Comparison of ENCODE assay signal across 10 cellular contexts in the genomic region with DNA sequence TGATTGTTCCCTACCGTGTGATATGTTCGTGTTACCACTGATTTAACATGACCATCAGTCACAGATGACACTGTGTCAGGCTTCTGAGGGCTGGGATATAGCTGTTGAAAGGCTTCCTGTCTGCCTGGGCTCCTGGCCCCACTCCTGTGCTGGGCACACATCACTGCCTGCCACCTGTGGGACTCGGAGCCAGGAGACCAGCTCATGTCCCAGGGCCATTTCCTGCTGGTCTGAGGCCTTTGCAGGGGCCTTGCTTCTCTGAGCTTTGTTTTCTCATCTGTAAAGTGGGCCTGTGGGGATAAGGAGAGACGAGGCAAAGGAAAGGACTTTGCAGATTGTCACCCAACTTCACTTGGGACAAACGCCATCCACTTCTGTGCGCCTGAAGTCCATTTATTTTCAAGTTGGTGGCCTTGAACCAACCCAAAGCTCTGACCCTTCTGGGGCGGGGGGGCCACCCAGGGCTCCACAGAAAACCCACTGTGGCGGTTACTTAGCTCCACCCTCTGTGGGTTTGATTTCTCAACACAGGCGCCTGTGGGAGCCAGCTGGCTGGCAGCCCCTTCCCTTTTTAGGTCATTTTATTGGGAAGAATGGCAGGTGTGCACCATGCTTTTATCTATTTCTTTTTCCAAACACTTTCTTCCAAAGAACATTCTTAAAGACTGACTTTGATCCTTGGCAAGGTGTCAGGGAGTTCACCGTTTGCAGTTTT. TPM values are rescaled to one million over a fixed set of nuclear protein-coding genes. Genes with fewer than 3 reads are reported as not detected.
DNase-seq lines count a peak whose midpoint lies in the region; ATAC-seq and TF ChIP-seq lines count a peak whose summit lies in the region.
"Had no signal": no experiment of that assay in that cellular context is flagged by ENCODE, and none has a peak within 500 bp of the region (broad histone marks: within the 10 kb centered on the region; RNA-seq: fewer than 3 reads in every experiment).

No MANE protein-coding gene starts in this region.

- CTCF ChIA-PET in activated CD8-positive, alpha-beta T cell treated with anti-CD3 and anti-CD28 coated beads, Interleukin-2, amount 10 ng/mL, durations not matched to agents 7 days and 5 days (lab: Charles Lee), result interaction anchor here (0.6 to 3.9 kb wide), 5 partner anchors 8 to 1106 kb away, joined by 3 to 16 read pairs (median 5); no protein-coding TSS in a partner anchor
- CTCF ChIA-PET in activated CD8-positive, alpha-beta T cell treated with anti-CD3 and anti-CD28 coated beads for 36 hours (lab: Charles Lee), result interaction anchor here (0.7 to 1.5 kb wide), 5 partner anchors 8 to 149 kb away, joined by 3 to 5 read pairs (median 3); no protein-coding TSS in a partner anchor

- intact Hi-C loops in activated CD8-positive, alpha-beta T cell treated with anti-CD3 and anti-CD28 coated beads for 36 hours (cut with micrococcal nuclease), result no loop called here
- intact Hi-C loops in heart left ventricle (cut with DNase I), result loop anchor here in 1 of 10 donors (10.0 kb wide), 1 partner anchor 112 kb away; no protein-coding TSS in a partner anchor

- H3K36me3 ChIP-seq in heart left ventricle, result peaks cover 0 to 18% (median 0%) of the 10 kb centered on the region in 9 donors

- no peaks in the 10 kb centered on the region for H3K27me3 Mint-ChIP-seq in activated CD8-positive, alpha-beta T cell treated with anti-CD3 and anti-CD28 coated beads, Interleukin-2, amount 10 ng/mL, durations not matched to agents 7 days and 5 days (ENCODE audit: low read depth)
- H3K27me3 Mint-ChIP-seq in activated CD8-positive, alpha-beta T cell treated with anti-CD3 and anti-CD28 coated beads for 36 hours, result no peaks in the 10 kb centered on the region
- H3K27me3 Mint-ChIP-seq: activated naive CD4-positive, alpha-beta T cell treated with anti-CD3 and anti-CD28 coated beads, Interleukin-2, amount 50 U/mL, for 24 hours had no signal

- peaks cover 21% of the 10 kb centered on the region for H3K4me1 Mint-ChIP-seq in activated CD8-positive, alpha-beta T cell treated with anti-CD3 and anti-CD28 coated beads, Interleukin-2, amount 10 ng/mL, durations not matched to agents 7 days and 5 days (ENCODE audit: low read depth)
- peaks cover 4% of the 10 kb centered on the region for H3K4me1 Mint-ChIP-seq in activated CD8-positive, alpha-beta T cell treated with anti-CD3 and anti-CD28 coated beads for 36 hours (ENCODE audit: low read depth)

- H3K36me3 Mint-ChIP-seq in activated CD8-positive, alpha-beta T cell treated with anti-CD3 and anti-CD28 coated beads, Interleukin-2, amount 10 ng/mL, durations not matched to agents 7 days and 5 days (ENCODE audit: low read depth), result no peaks in the 10 kb centered on the region
- no peaks in the 10 kb centered on the region for H3K36me3 Mint-ChIP-seq in activated CD8-positive, alpha-beta T cell treated with anti-CD3 and anti-CD28 coated beads for 36 hours (ENCODE audit: low read depth)
- H3K36me3 Mint-ChIP-seq: activated naive CD4-positive, alpha-beta T cell treated with anti-CD3 and anti-CD28 coated beads, Interleukin-2, amount 50 U/mL, for 24 hours had no signal

- H3K27me3 ChIP-seq in heart left ventricle, result no peaks in the 10 kb centered on the region

- no peak for TF ChIP-seq POLR2A in heart left ventricle (IDR thresholded peaks at IDR 0.05)

- no peak overlapping the region for H3K4me3 Mint-ChIP-seq in activated CD8-positive, alpha-beta T cell treated with anti-CD3 and anti-CD28 coated beads, Interleukin-2, amount 10 ng/mL, durations not matched to agents 7 days and 5 days
- no peak overlapping the region for H3K4me3 Mint-ChIP-seq in activated CD8-positive, alpha-beta T cell treated with anti-CD3 and anti-CD28 coated beads for 36 hours
- H3K4me3 Mint-ChIP-seq: activated naive CD4-positive, alpha-beta T cell treated with anti-CD3 and anti-CD28 coated beads, Interleukin-2, amount 50 U/mL, for 24 hours had no signal

- peak overlapping the region; percentile 49 for H3K27ac Mint-ChIP-seq in activated CD8-positive, alpha-beta T cell treated with anti-CD3 and anti-CD28 coated beads, Interleukin-2, amount 10 ng/mL, durations not matched to agents 7 days and 5 days
- no peak overlapping the region for H3K27ac Mint-ChIP-seq in activated CD8-positive, alpha-beta T cell treated with anti-CD3 and anti-CD28 coated beads for 36 hours
- H3K27ac Mint-ChIP-seq: activated naive CD4-positive, alpha-beta T cell treated with anti-CD3 and anti-CD28 coated beads, Interleukin-2, amount 50 U/mL, for 24 hours had no signal

- DNase-seq in activated CD8-positive, alpha-beta T cell treated with anti-CD3 and anti-CD28 coated beads, Interleukin-2, amount 10 ng/mL, durations not matched to agents 7 days and 5 days, result peak; percentile 20
- no peak for DNase-seq in activated CD8-positive, alpha-beta T cell treated with anti-CD3 and anti-CD28 coated beads for 36 hours
- DNase-seq in RPMI7951 (ENCODE audit: low read depth) (peak; percentile 15), heart left ventricle (peak in 4 of 5 donors; percentile 9 to 62 (median 33))
- DNase-seq in stimulated activated naive CD8-positive, alpha-beta T cell treated with anti-CD3 and anti-CD28 coated beads, Interleukin-15, Interleukin-2, amounts not matched to agents 100 U/mL and 50 U/mL, for 24 hours, result peak; percentile 1
- DNase-seq: NCI-H187 treated with DMSO at 0.1 percent for 48 hours had no signal

- peaks cover 0 to 18% (median 0%) of the 10 kb centered on the region in 12 donors for H3K4me1 ChIP-seq in heart left ventricle

- TF ChIP-seq CTCF in activated CD8-positive, alpha-beta T cell treated with anti-CD3 and anti-CD28 coated beads for 36 hours (IDR thresholded peaks at IDR 0.05), result no peak
- no peak for TF ChIP-seq CTCF in heart left ventricle (IDR thresholded peaks at IDR 0.05)

- H3K27ac ChIP-seq in heart left ventricle, result no peak overlapping the region

- 73 to 80% (median 75%) methylated on average over 10 of the region's 10 CpGs for WGBS in heart left ventricle, 4 donors

- no peak overlapping the region for H3K4me3 ChIP-seq in heart left ventricle

- H3K9me3 Mint-ChIP-seq in activated CD8-positive, alpha-beta T cell treated with anti-CD3 and anti-CD28 coated beads, Interleukin-2, amount 10 ng/mL, durations not matched to agents 7 days and 5 days (ENCODE audit: insufficient read depth), result no peaks in the 10 kb centered on the region
- no peaks in the 10 kb centered on the region for H3K9me3 Mint-ChIP-seq in activated CD8-positive, alpha-beta T cell treated with anti-CD3 and anti-CD28 coated beads for 36 hours
- H3K9me3 Mint-ChIP-seq: activated naive CD4-positive, alpha-beta T cell treated with anti-CD3 and anti-CD28 coated beads, Interleukin-2, amount 50 U/mL, for 24 hours had no signal

- no peak for ATAC-seq in activated CD8-positive, alpha-beta T cell treated with anti-CD3 and anti-CD28 coated beads, Interleukin-2, amount 10 ng/mL, durations not matched to agents 7 days and 5 days
- no peak for ATAC-seq in activated CD8-positive, alpha-beta T cell treated with anti-CD3 and anti-CD28 coated beads for 36 hours
- ATAC-seq in heart left ventricle (peak in 1 of 4 donors; percentile 39), GM19455 (IDR thresholded peaks at IDR 0.05; ENCODE audit: unreplicated experiment) (no peak), HG03469 (IDR thresholded peaks at IDR 0.05; ENCODE audit: unreplicated experiment) (no peak), HG03139 (IDR thresholded peaks at IDR 0.05; ENCODE audit: unreplicated experiment) (no peak)
- no peak for ATAC-seq in stimulated activated naive CD8-positive, alpha-beta T cell treated with anti-CD3 and anti-CD28 coated beads, Interleukin-15, Interleukin-2, amounts not matched to agents 100 U/mL and 50 U/mL, for 24 hours

- POLR2A ChIA-PET in activated CD8-positive, alpha-beta T cell treated with anti-CD3 and anti-CD28 coated beads, Interleukin-2, amount 10 ng/mL, durations not matched to agents 7 days and 5 days (lab: Charles Lee), result no interaction called here
- POLR2A ChIA-PET in activated CD8-positive, alpha-beta T cell treated with anti-CD3 and anti-CD28 coated beads for 36 hours (lab: Charles Lee), result no interaction called here

- H3K9me3 ChIP-seq in heart left ventricle, result no peaks in the 10 kb centered on the region

RNA-seq across cellular contexts. Expression of gene BEGAIN, which starts 54.1 kb away (rescaled TPM):
- 1 to 10 TPM in 1 of 2 experiments, under 1 TPM in 1; 0.70 to 1.2 TPM for total RNA-seq in activated CD8-positive, alpha-beta T cell treated with anti-CD3 and anti-CD28 coated beads, Interleukin-2, amount 10 ng/mL, durations not matched to agents 7 days and 5 days
- 1 to 10 TPM; 5.5 to 6.0 TPM for total RNA-seq in activated CD8-positive, alpha-beta T cell treated with anti-CD3 and anti-CD28 coated beads for 36 hours
- total RNA-seq in RPMI7951 (2014; rRNA removed; shearing (Covaris generic)), result not detected in 2 replicates
- total RNA-seq in heart left ventricle, result 1 to 10 TPM in 5 of 9 donors, under 1 TPM in 4; 0.14 to 2.8 (median 1.9) TPM
- polyA plus RNA-seq in heart left ventricle, result under 1 TPM; 0.24 to 0.46 TPM
